In the genomic region with DNA sequence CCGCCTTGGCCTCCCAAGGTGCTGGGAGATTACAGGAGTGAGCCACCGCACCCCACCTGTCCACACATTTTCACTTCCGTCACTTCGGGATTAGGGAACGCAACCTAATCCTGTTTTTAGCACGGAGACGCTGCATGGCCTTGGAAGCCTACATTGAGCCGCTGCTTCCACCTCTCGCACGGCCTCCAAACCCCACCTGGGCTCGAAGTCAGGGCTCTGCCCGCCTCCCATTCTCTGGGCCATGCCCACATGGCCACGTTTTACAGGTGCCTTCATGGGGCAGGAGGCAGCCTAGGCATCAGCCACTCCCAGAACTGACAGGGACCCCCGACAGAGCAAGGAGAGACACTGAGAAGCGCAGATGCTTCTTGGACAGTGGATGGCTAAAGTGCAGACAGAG, we compare ENCODE assay signal across 11 cellular contexts.
DNase-seq lines count a peak whose midpoint lies in the region; TF ChIP-seq lines count a peak whose summit lies in the region.
"Had no signal": no experiment of that assay in that cellular context is flagged by ENCODE, and none has a peak within 500 bp of the region (broad histone marks: within the 10 kb centered on the region; RNA-seq: fewer than 3 reads in every experiment).

No MANE protein-coding gene starts in this region.

- no peaks in the 10 kb centered on the region for H3K36me3 ChIP-seq in transverse colon

- 88 to 100% methylated on average over 1 to 15 of the region's 15 CpGs for WGBS in transverse colon (ENCODE audit: low coverage in 1 of 2), 2 donors

- no peak for TF ChIP-seq EP300 in transverse colon (IDR thresholded peaks at IDR 0.05; ENCODE audit: low read depth)

- no peaks in the 10 kb centered on the region for H3K4me1 ChIP-seq in transverse colon

- TF ChIP-seq POLR2A in transverse colon (IDR thresholded peaks at IDR 0.05), result no peak

- peak; percentile 17 for DNase-seq in activated CD8-positive, alpha-beta memory T cell treated with anti-CD3 and anti-CD28 coated beads, Interleukin-2, amount 50 U/mL, for 48 hours
- no peak for DNase-seq in activated CD8-positive, alpha-beta memory T cell treated with anti-CD3 and anti-CD28 coated beads, Interleukin-2, amount 50 U/mL, for 4 hours
- DNase-seq in islet precursor cell, result peak; percentile 42
- peak; percentile 73 for DNase-seq in posterior vena cava (ENCODE audit: low spot score)
- DNase-seq in transverse colon, result no peak
- no peak for DNase-seq in NOMO-1 treated with dmso at 0.1 percent for 144 hours (lab: John Stamatoyannopoulos, UW; ENCODE audit: unreplicated experiment)
- DNase-seq in H4 (ENCODE audit: low spot score), result no peak
- DNase-seq: C1 segment of cervical spinal cord; CD4-positive, alpha-beta memory T cell; DND-41; GDM1 had no signal

- no peak overlapping the region for H3K27ac ChIP-seq in transverse colon

- no peak for TF ChIP-seq CTCF in transverse colon (IDR thresholded peaks at IDR 0.05)

- no peaks in the 10 kb centered on the region for H3K9me3 ChIP-seq in transverse colon

- in situ Hi-C loops in transverse colon (cut with MboI; ENCODE audit: low pct_ligation_motif_present in 1 of 4, low pct_unique_long_range_greater_than_20kb in 1 of 4, low sequenced_read_pairs in 3 of 4), result no loop called here

- H3K4me3 ChIP-seq in transverse colon, result no peak overlapping the region

- no peaks in the 10 kb centered on the region for H3K27me3 ChIP-seq in transverse colon

- intact Hi-C loops in posterior vena cava (cut with DNase I), result no loop called here
- intact Hi-C loops in transverse colon (cut with DNase I; ENCODE audit: low total_unique reads), result no loop called here

Comparison
In these comparisons a context has a peak if more than half of its experiments do, and no peak if none do; other contexts are left out.
1. DNase-seq: peak in activated CD8-positive, alpha-beta memory T cell treated with anti-CD3 and anti-CD28 coated beads, Interleukin-2, amount 50 U/mL, for 48 hours (single experiment), islet precursor cell (single experiment) and posterior vena cava (single experiment); none in activated CD8-positive, alpha-beta memory T cell treated with anti-CD3 and anti-CD28 coated beads, Interleukin-2, amount 50 U/mL, for 4 hours (single experiment), transverse colon (single experiment), NOMO-1 treated with dmso at 0.1 percent for 144 hours (single experiment) and H4 (single experiment).